In the genomic region with DNA sequence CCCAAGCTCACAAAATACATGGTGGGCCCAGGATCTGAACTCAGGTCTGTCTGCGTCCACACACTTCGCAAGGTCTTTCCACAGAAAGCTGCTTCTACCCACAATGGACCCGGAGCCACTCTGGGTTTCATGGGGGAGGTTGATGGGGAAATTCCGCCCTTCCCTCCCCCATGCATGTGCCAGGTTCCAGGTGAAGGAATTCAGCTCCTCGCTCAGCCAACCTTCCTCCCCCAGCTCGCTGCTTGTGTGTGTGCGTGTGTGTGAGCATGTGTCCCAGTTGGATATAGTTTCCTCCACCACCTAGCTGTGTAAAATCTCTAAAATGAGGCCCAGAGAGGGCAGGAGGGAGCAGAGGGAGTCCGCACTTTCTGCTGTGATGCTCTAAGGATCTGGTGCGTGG, we compare ENCODE assay signal across 19 cellular contexts. TPM values are rescaled to one million over a fixed set of nuclear protein-coding genes. Genes with fewer than 3 reads are reported as not detected.
DNase-seq lines count a peak whose midpoint lies in the region; ATAC-seq and TF ChIP-seq lines count a peak whose summit lies in the region.
"Had no signal": no experiment of that assay in that cellular context is flagged by ENCODE, and none has a peak within 500 bp of the region (broad histone marks: within the 10 kb centered on the region; RNA-seq: fewer than 3 reads in every experiment).

No MANE protein-coding gene starts in this region.

- H3K18ac ChIP-seq in IMR-90 (ENCODE audit: low read depth, low read length): peak overlapping the region; percentile 21; the same call in 1 of the 2 replicates

- H3K79me1 ChIP-seq in IMR-90 (ENCODE audit: low read depth in 1 of 2, low read length in 2 of 2): peaks cover 35 to 57% of the 10 kb centered on the region in 2 experiments; a peak in 3 of 4 replicates

- peak overlapping the region; percentile 29 for H2BK20ac ChIP-seq in IMR-90 (ENCODE audit: low read depth, low read length)

- H4K5ac ChIP-seq in IMR-90 (ENCODE audit: low read depth, low read length): peak overlapping the region; percentile 31; the same call in 1 of the 2 replicates

- peak overlapping the region; percentile 72 for H3K23ac ChIP-seq in IMR-90 (ENCODE audit: low read depth, low read length)

- peaks cover 34% of the 10 kb centered on the region for H3K9me1 ChIP-seq in IMR-90 (ENCODE audit: insufficient read depth, low read length)

- H4K8ac ChIP-seq in IMR-90 (ENCODE audit: low read depth in 2 of 2, low read length in 2 of 2): peak overlapping the region; percentile 45 to 94; a peak in 3 of 4 replicates

- CTCF ChIA-PET in IMR-90 (lab: Yijun Ruan, JAX): no interaction called here

- TF ChIP-seq POLR2A in IMR-90 (IDR thresholded peaks at IDR 0.05; ENCODE audit: low read depth, low read length) (no peak), esophagus muscularis mucosa (IDR thresholded peaks at IDR 0.05; ENCODE audit: low read depth) (no peak)

- H2BK15ac ChIP-seq in IMR-90 (ENCODE audit: low read depth, low read length): peak overlapping the region; percentile 37; the same call in 2 of the 3 replicates

- dilution Hi-C loops in IMR-90 (cut with HindIII; ENCODE audit: low sequenced_read_pairs, unreplicated experiment): no loop called here

- no peaks in the 10 kb centered on the region for H4K20me1 ChIP-seq in IMR-90 (ENCODE audit: insufficient read depth, low read length)

- peaks cover 19% of the 10 kb centered on the region for H3K79me2 ChIP-seq in ACC112 (ENCODE audit: control insufficient read depth, insufficient read depth, low read length, unreplicated experiment)

- H3K4ac ChIP-seq in IMR-90 (ENCODE audit: low read depth, low read length): peak overlapping the region; percentile 72

- H3K27me3 ChIP-seq in ACC112 (ENCODE audit: insufficient read depth, low read length) (no peaks in the 10 kb centered on the region), IMR-90 (ENCODE audit: control insufficient read depth, insufficient read depth, low read length) (no peaks in the 10 kb centered on the region), esophagus muscularis mucosa (no peaks in the 10 kb centered on the region)

- no peaks in the 10 kb centered on the region for H3K9me3 Mint-ChIP-seq in naive B cell
- H3K9me3 Mint-ChIP-seq: effector memory CD8-positive, alpha-beta T cell had no signal

- no peak overlapping the region for H2BK5ac ChIP-seq in IMR-90 (ENCODE audit: low read depth, low read length, poor library complexity, severe bottlenecking)

- intact Hi-C loops in IMR-90 (cut with micrococcal nuclease): no loop called here
- intact Hi-C loops in esophagus muscularis mucosa (cut with DNase I): no loop called here

- H2AFZ ChIP-seq in ACC112 (ENCODE audit: low read length, unreplicated experiment) (no peak overlapping the region), IMR-90 (replicated peaks; ENCODE audit: low read length, poor library complexity) (peak overlapping the region; percentile 89)

- H3K4me3 ChIP-seq in ACC112 (ENCODE audit: low read depth, low read length): peak overlapping the region; percentile 94
- H3K4me3 ChIP-seq in IMR-90 (ENCODE audit: insufficient read depth, low read depth, low read length): peak overlapping the region; percentile 81
- peak overlapping the region; percentile 64 to 76 (median 67) for H3K4me3 ChIP-seq in esophagus muscularis mucosa
- H3K4me3 ChIP-seq: A549 had no signal

- peak overlapping the region; percentile 60 to 96 (median 92) for H3K4me3 Mint-ChIP-seq in naive B cell

- TF ChIP-seq EP300 in esophagus muscularis mucosa (IDR thresholded peaks at IDR 0.05): no peak

- no peaks in the 10 kb centered on the region for H3K36me3 Mint-ChIP-seq in naive B cell

- H3K36me3 ChIP-seq in ACC112 (ENCODE audit: insufficient read depth, low read length) (no peaks in the 10 kb centered on the region), IMR-90 (ENCODE audit: control insufficient read depth, insufficient read depth, low read length) (peaks cover 5% of the 10 kb centered on the region), esophagus muscularis mucosa (no peaks in the 10 kb centered on the region)
- H3K36me3 ChIP-seq: tibial nerve had no signal

- H3K27me3 Mint-ChIP-seq in naive B cell: no peaks in the 10 kb centered on the region

- H3K56ac ChIP-seq in IMR-90 (ENCODE audit: extremely low read depth, insufficient read depth, low read length): peak overlapping the region; percentile 34; the same call in 1 of the 2 replicates

- peak overlapping the region; percentile 77 for H3K14ac ChIP-seq in IMR-90 (replicated peaks; ENCODE audit: low read depth, low read length)

- no TSS peak for BruUV-seq in IMR-90 (replicated peaks; lab: Mats Ljungman, UMichigan)

- peak overlapping the region; percentile 89 for H3K4me2 ChIP-seq in IMR-90 (ENCODE audit: low read depth, low read length)
- H3K4me2 ChIP-seq: A549 had no signal

- H3K4me1 ChIP-seq in ACC112 (ENCODE audit: control insufficient read depth, insufficient read depth, low read length, unreplicated experiment) (peaks cover 46% of the 10 kb centered on the region), IMR-90 (ENCODE audit: control insufficient read depth, insufficient read depth, low read length) (peaks cover 42% of the 10 kb centered on the region), esophagus muscularis mucosa (peaks cover 34 to 78% (median 71%) of the 10 kb centered on the region in 4 donors)

- TF ChIP-seq CTCF in IMR-90 (conservative IDR thresholded peaks at IDR 0.05; ENCODE audit: low read depth, low read length) (no peak), esophagus muscularis mucosa (IDR thresholded peaks at IDR 0.05) (no peak)

- peak overlapping the region; percentile 71 for H3K9ac ChIP-seq in IMR-90 (ENCODE audit: low read depth, low read length)

- 100% methylated on average over 1 of the region's 9 CpGs; no CpG with 5 or more reads in 1 of the 2 experiments for WGBS in IMR-90 (ENCODE audit: extremely low coverage in 2 of 2, insufficient read length in 1 of 2), 2 experiments
- 72% methylated on average over 9 of the region's 9 CpGs for whole genome bisulfite sequencing in esophagus muscularis mucosa

- POLR2A ChIA-PET in IMR-90 (lab: Charles Lee; ENCODE audit: unreplicated experiment): no interaction called here

- H2BK120ac ChIP-seq in IMR-90 (ENCODE audit: low read depth, low read length): peak overlapping the region; percentile 64

- DNase-seq in IMR-90 (no peak), esophagus muscularis mucosa (ENCODE audit: extremely low spot score) (no peak), naive B cell (no peak), T-helper 1 cell (no peak), NCI-H2107 (lab: John Stamatoyannopoulos, UW) (no peak), HUDEP-2 (lab: John Stamatoyannopoulos, UW; ENCODE audit: unreplicated experiment in 76 of 76) (no peak)
- DNase-seq in activated naive CD4-positive, alpha-beta T cell treated with anti-CD3 and anti-CD28 coated beads, Interleukin-2, amount 50 U/mL, for 16 hours: no peak
- DNase-seq: activated CD4-positive, alpha-beta T cell treated with anti-CD3 and anti-CD28 coated beads for 1 hour; activated naive CD4-positive, alpha-beta T cell treated with Interleukin-2 at 50 U/mL for 16 hours; effector memory CD8-positive, alpha-beta T cell; HCEC 1CT; kidney; NCI-H187 treated with DMSO at 0.1 percent for 48 hours; NCI-H526; psoas muscle had no signal

- H3K27ac ChIP-seq in ACC112 (ENCODE audit: low read depth, low read length): no peak overlapping the region
- peak overlapping the region; percentile 61 for H3K27ac ChIP-seq in IMR-90 (ENCODE audit: insufficient read depth, low read length)
- peak overlapping the region; percentile 85 to 90 (median 86) for H3K27ac ChIP-seq in esophagus muscularis mucosa (replicated peaks in 1 of 4)
- H3K27ac ChIP-seq: A549, psoas muscle, tibial nerve had no signal

- H3K27ac Mint-ChIP-seq in naive B cell: peak overlapping the region in 1 of 6 donors; percentile 34

- no peak for TF ChIP-seq RAD21 in IMR-90 (IDR thresholded peaks at IDR 0.05; ENCODE audit: low read length)

- H3K4me1 Mint-ChIP-seq in naive B cell: peaks cover 48 to 84% (median 62%) of the 10 kb centered on the region in 3 donors

- peak overlapping the region; percentile 80 for H2AK5ac ChIP-seq in IMR-90 (ENCODE audit: low read depth, low read length)

- H2AK9ac ChIP-seq in IMR-90 (replicated peaks; ENCODE audit: low read depth, low read length, poor library complexity): peak overlapping the region; percentile 86

- in situ Hi-C loops in IMR-90 (cut with MboI; ENCODE audit: low sequenced_read_pairs): loop anchor here (10.0 kb wide), 1 partner anchor 443 kb away; no protein-coding TSS in a partner anchor

- H3K9me3 ChIP-seq in IMR-90 (ENCODE audit: control insufficient read depth, insufficient read depth, low read length) (no peaks in the 10 kb centered on the region), esophagus muscularis mucosa (no peaks in the 10 kb centered on the region)
- H3K9me3 ChIP-seq: A549, psoas muscle had no signal

- ATAC-seq in IMR-90 (ENCODE audit: low read depth) (no peak), naive B cell (ENCODE audit: low read depth in 2 of 2) (no peak)
- ATAC-seq: A549, Panc1 had no signal

- peak overlapping the region; percentile 50 for H4K91ac ChIP-seq in IMR-90 (ENCODE audit: insufficient read depth, low read depth, low read length)

TF ChIP-seq in IMR-90, 13 proteins besides CTCF, POLR2A, EP300 and RAD21 (continues in another document):
- TF ChIP-seq MAZ (IDR thresholded peaks at IDR 0.05; ENCODE audit: borderline replicate concordance, low read depth, low read length) (no peak), CEBPB (IDR thresholded peaks at IDR 0.05; ENCODE audit: low read depth, low read length) (no peak), MAFK (IDR thresholded peaks at IDR 0.05; ENCODE audit: low read depth, low read length) (no peak), SMC3 (IDR thresholded peaks at IDR 0.05; ENCODE audit: low read depth, low read length) (no peak), FOS (IDR thresholded peaks at IDR 0.05; ENCODE audit: low read depth, low read length) (no peak), NFE2L2 (IDR thresholded peaks at IDR 0.05; ENCODE audit: low read depth, low read length) (no peak), MXI1 (IDR thresholded peaks at IDR 0.05; ENCODE audit: borderline replicate concordance, low read depth, low read length) (no peak), CHD1 (IDR thresholded peaks at IDR 0.05; ENCODE audit: low read depth, low read length) (no peak)
- TF ChIP-seq, protein P1, sequence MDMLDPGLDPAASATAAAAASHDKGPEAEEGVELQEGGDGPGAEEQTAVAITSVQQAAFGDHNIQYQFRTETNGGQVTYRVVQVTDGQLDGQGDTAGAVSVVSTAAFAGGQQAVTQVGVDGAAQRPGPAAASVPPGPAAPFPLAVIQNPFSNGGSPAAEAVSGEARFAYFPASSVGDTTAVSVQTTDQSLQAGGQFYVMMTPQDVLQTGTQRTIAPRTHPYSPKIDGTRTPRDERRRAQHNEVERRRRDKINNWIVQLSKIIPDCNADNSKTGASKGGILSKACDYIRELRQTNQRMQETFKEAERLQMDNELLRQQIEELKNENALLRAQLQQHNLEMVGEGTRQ (IDR thresholded peaks at IDR 0.05; ENCODE audit: low read depth, low read length): no peak

RNA-seq across cellular contexts. Expression of a gene that starts 1.0 kb away (rescaled TPM):
- 21.1 and 24.7 TPM in 2 replicates for total RNA-seq in IMR-90 (2012; rRNA removed)
- polyA plus RNA-seq in IMR-90 (2012; rRNA removed): 33.9 and 38.3 TPM in 2 replicates
- 32.1 and 51.8 TPM in 2 replicates for polyA plus RNA-seq in IMR-90 (2012; cell fraction: cytosol; rRNA removed)
- 40.2 and 55.2 TPM in 2 replicates for polyA plus RNA-seq in IMR-90 (2012; cell fraction: nucleus; rRNA removed; ENCODE audit: low replicate concordance)
- total RNA-seq in esophagus muscularis mucosa: 100 to 1,000 TPM in 1 of 4 donors, 10 to 100 TPM in 3; 72.2 to 119 (median 84.1) TPM
- 10 to 100 TPM; 18.2 to 37.6 (median 24.7) TPM for polyA plus RNA-seq in naive B cell (ENCODE audit: low read depth in 6 of 6)
